18 cellular contexts compared by ENCODE assay signal in genomic region chr3:143634991-143635390, GRCh38.
DNase-seq lines count a peak whose midpoint lies in the region; ATAC-seq and TF ChIP-seq lines count a peak whose summit lies in the region.
"Had no signal": no experiment of that assay in that cellular context is flagged by ENCODE, and none has a peak within 500 bp of the region (broad histone marks: within the 10 kb centered on the region; RNA-seq: fewer than 3 reads in every experiment).

No MANE protein-coding gene starts in this region.

- H3K27ac ChIP-seq in esophagus muscularis mucosa (replicated peaks in 1 of 4): no peak overlapping the region
- H3K27ac ChIP-seq: 22Rv1, BLaER1 had no signal

- H3K9me3 ChIP-seq in mucosa of descending colon (peaks cover 9% of the 10 kb centered on the region), esophagus muscularis mucosa (peaks cover 0 to 9% (median 5%) of the 10 kb centered on the region in 4 donors)

- H3K27me3 Mint-ChIP-seq in T-helper 2 cell treated with Interferon-gamma antibody and Interleukin-4, amounts not matched to agents 5 μg/mL and 100 μg/mL, for 36 hours (ENCODE audit: low read depth): no peaks in the 10 kb centered on the region

- H3K4me1 ChIP-seq in mucosa of descending colon (ENCODE audit: low read depth): peaks cover 6% of the 10 kb centered on the region
- no peaks in the 10 kb centered on the region for H3K4me1 ChIP-seq in esophagus muscularis mucosa
- H3K4me1 ChIP-seq: BLaER1 had no signal

- H3K4me3 Mint-ChIP-seq in T-helper 2 cell treated with Interferon-gamma antibody and Interleukin-4, amounts not matched to agents 5 μg/mL and 100 μg/mL, for 36 hours: no peak overlapping the region

- no peaks in the 10 kb centered on the region for H3K27me3 ChIP-seq in esophagus muscularis mucosa
- H3K27me3 ChIP-seq: BLaER1 had no signal

- H3K4me3 ChIP-seq in mucosa of descending colon (no peak overlapping the region), esophagus muscularis mucosa (no peak overlapping the region)
- H3K4me3 ChIP-seq: BLaER1 had no signal

- intact Hi-C loops in mucosa of descending colon (cut with DNase I, micrococcal nuclease) (no loop called here), esophagus muscularis mucosa (cut with DNase I) (no loop called here)

- no peak overlapping the region for H3K27ac Mint-ChIP-seq in T-helper 2 cell treated with Interferon-gamma antibody and Interleukin-4, amounts not matched to agents 5 μg/mL and 100 μg/mL, for 36 hours

- H3K36me3 ChIP-seq in mucosa of descending colon (ENCODE audit: low read depth) (no peaks in the 10 kb centered on the region), esophagus muscularis mucosa (no peaks in the 10 kb centered on the region)
- H3K36me3 ChIP-seq: BLaER1 had no signal

- DNase-seq in NCI-H2171 treated with DMSO at 0.1 percent for 48 hours (lab: John Stamatoyannopoulos, UW) (peak; percentile 9), NCI-H2171 (lab: John Stamatoyannopoulos, UW) (no peak), cerebellum (ENCODE audit: low spot score) (peak; percentile 41), mucosa of descending colon (peak; percentile 39 to 64 (median 50)), esophagus muscularis mucosa (ENCODE audit: extremely low spot score) (no peak), mesenteric fat pad (ENCODE audit: low spot score) (no peak)
- DNase-seq in activated CD4-positive, alpha-beta T cell treated with anti-CD3 and anti-CD28 coated beads, Interleukin-2, amount 50 U/mL, for 1 hour: no peak
- no peak for DNase-seq in T-helper 2 cell treated with Interferon-gamma antibody and Interleukin-4, amounts not matched to agents 5 μg/mL and 100 μg/mL, for 36 hours (ENCODE audit: low spot score)
- DNase-seq: HCEC 1CT, IMR-90, Kasumi-1, NCI-H146, NCI-H2107, NCI-H774, SHP77 treated with DMSO at 0.1 percent for 48 hours had no signal

- H3K36me3 Mint-ChIP-seq in T-helper 2 cell treated with Interferon-gamma antibody and Interleukin-4, amounts not matched to agents 5 μg/mL and 100 μg/mL, for 36 hours (ENCODE audit: low read depth): peaks cover 2% of the 10 kb centered on the region

- TF ChIP-seq EP300 in esophagus muscularis mucosa (IDR thresholded peaks at IDR 0.05): no peak

- TF ChIP-seq CTCF in mucosa of descending colon (IDR thresholded peaks at IDR 0.05) (no peak), esophagus muscularis mucosa (IDR thresholded peaks at IDR 0.05) (no peak)

- peak; percentile 89 for ATAC-seq in mucosa of descending colon
- ATAC-seq: Panc1 had no signal

- no peak for TF ChIP-seq POLR2A in esophagus muscularis mucosa (IDR thresholded peaks at IDR 0.05; ENCODE audit: low read depth)

- H3K9me3 Mint-ChIP-seq in T-helper 2 cell treated with Interferon-gamma antibody and Interleukin-4, amounts not matched to agents 5 μg/mL and 100 μg/mL, for 36 hours: peaks cover 14% of the 10 kb centered on the region

- 35% methylated on average over 4 of the region's 4 CpGs for WGBS in esophagus muscularis mucosa

- no peaks in the 10 kb centered on the region for H3K4me1 Mint-ChIP-seq in T-helper 2 cell treated with Interferon-gamma antibody and Interleukin-4, amounts not matched to agents 5 μg/mL and 100 μg/mL, for 36 hours (ENCODE audit: low read depth)

Comparison
In these comparisons a context has a peak if more than half of its experiments do, and no peak if none do; other contexts are left out.
1. DNase-seq: peak in NCI-H2171 treated with DMSO at 0.1 percent for 48 hours (single experiment), cerebellum (single experiment) and mucosa of descending colon (3 of 3); none in NCI-H2171 (single experiment), esophagus muscularis mucosa (single experiment), activated CD4-positive, alpha-beta T cell treated with anti-CD3 and anti-CD28 coated beads, Interleukin-2, amount 50 U/mL, for 1 hour (single experiment), T-helper 2 cell treated with Interferon-gamma antibody and Interleukin-4, amounts not matched to agents 5 μg/mL and 100 μg/mL, for 36 hours (single experiment) and mesenteric fat pad (single experiment).